Comparison of ENCODE assay signal across 9 cellular contexts in the genomic region with DNA sequence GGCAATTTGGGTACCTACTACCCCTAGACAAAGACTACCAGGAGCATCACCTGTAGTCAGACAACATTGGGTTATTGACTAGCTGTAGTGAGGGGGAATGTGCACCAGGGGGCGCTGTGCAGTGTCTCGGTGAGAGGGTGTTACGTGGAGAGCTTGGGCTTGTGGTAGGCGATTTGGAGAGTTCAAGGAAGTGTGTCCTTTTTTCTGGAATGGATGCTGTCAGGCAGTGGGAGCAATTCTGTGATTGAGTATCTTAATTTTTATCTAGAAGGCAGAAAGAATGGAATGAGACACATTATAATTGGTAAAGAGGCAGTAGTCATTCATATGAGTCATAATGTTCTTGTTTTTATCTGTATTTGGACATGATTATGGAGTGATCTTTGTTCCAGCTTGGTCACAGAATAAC.
DNase-seq lines count a peak whose midpoint lies in the region; ATAC-seq and TF ChIP-seq lines count a peak whose summit lies in the region.
"Had no signal": no experiment of that assay in that cellular context is flagged by ENCODE, and none has a peak within 500 bp of the region (broad histone marks: within the 10 kb centered on the region; RNA-seq: fewer than 3 reads in every experiment).

No MANE protein-coding gene starts in this region.

- H3K9me3 Mint-ChIP-seq in effector memory CD8-positive, alpha-beta T cell: no peaks in the 10 kb centered on the region
- H3K9me3 Mint-ChIP-seq: T-helper 1 cell treated with Interleukin-12 subunit alpha and Interleukin-12 subunit beta and Interleukin-4 antibody, amounts not matched to agents 30 μg/mL and 1 μg/mL, for 36 hours had no signal

- H3K27ac ChIP-seq in WERI-Rb-1: no peak overlapping the region

- ATAC-seq in GM19035 (IDR thresholded peaks at IDR 0.05; ENCODE audit: unreplicated experiment) (peak; percentile 83), HG03565 (IDR thresholded peaks at IDR 0.05; ENCODE audit: unreplicated experiment) (peak; percentile 89), omental fat pad (ENCODE audit: low FRiP score) (peak; percentile 41)
- peak; percentile 42 for ATAC-seq in effector memory CD8-positive, alpha-beta T cell (replicated peaks)

- TF ChIP-seq CTCF in WERI-Rb-1 (IDR thresholded peaks at IDR 0.05; ENCODE audit: low read depth, low read length) (peak; percentile 83), omental fat pad (IDR thresholded peaks at IDR 0.05) (no peak)

- no peak overlapping the region for H3K4me3 Mint-ChIP-seq in effector memory CD8-positive, alpha-beta T cell
- H3K4me3 Mint-ChIP-seq: T-helper 1 cell treated with Interleukin-12 subunit alpha and Interleukin-12 subunit beta and Interleukin-4 antibody, amounts not matched to agents 30 μg/mL and 1 μg/mL, for 36 hours had no signal

- no peak overlapping the region for H3K27ac Mint-ChIP-seq in effector memory CD8-positive, alpha-beta T cell
- H3K27ac Mint-ChIP-seq: T-helper 1 cell treated with Interleukin-12 subunit alpha and Interleukin-12 subunit beta and Interleukin-4 antibody, amounts not matched to agents 30 μg/mL and 1 μg/mL, for 36 hours had no signal

- no peaks in the 10 kb centered on the region for H3K27me3 ChIP-seq in WERI-Rb-1 (ENCODE audit: insufficient read depth, low read depth, severe bottlenecking)

- DNase-seq in COLO829 (ENCODE audit: low spot score): peak; percentile 85
- peak; percentile 58 for DNase-seq in WERI-Rb-1
- peak; percentile 26 to 36 (median 33) for DNase-seq in effector memory CD8-positive, alpha-beta T cell
- no peak for DNase-seq in omental fat pad (ENCODE audit: low spot score)
- DNase-seq in NCI-H2196 treated with DMSO at 0.1 percent for 48 hours (lab: John Stamatoyannopoulos, UW; ENCODE audit: unreplicated experiment): no peak
- DNase-seq in SW 1271 (lab: John Stamatoyannopoulos, UW): no peak

- peaks cover 10 to 41% of the 10 kb centered on the region in 2 donors for H3K27me3 Mint-ChIP-seq in effector memory CD8-positive, alpha-beta T cell

- no peaks in the 10 kb centered on the region for H3K36me3 ChIP-seq in WERI-Rb-1

- H3K9me3 ChIP-seq in WERI-Rb-1 (ENCODE audit: severe bottlenecking): no peaks in the 10 kb centered on the region

- no peak overlapping the region for H3K4me3 ChIP-seq in WERI-Rb-1 (ENCODE audit: low read depth, low read length)

- no peaks in the 10 kb centered on the region for H3K36me3 Mint-ChIP-seq in effector memory CD8-positive, alpha-beta T cell (ENCODE audit: insufficient read depth)

- H3K4me1 Mint-ChIP-seq in effector memory CD8-positive, alpha-beta T cell (ENCODE audit: low read depth in 2 of 2): peaks cover 0 to 4% of the 10 kb centered on the region in 2 donors

Comparison
In these comparisons a context has a peak if more than half of its experiments do, and no peak if none do; other contexts are left out.
1. DNase-seq: peak in COLO829 (single experiment), WERI-Rb-1 (single experiment) and effector memory CD8-positive, alpha-beta T cell (3 of 3); none in omental fat pad (single experiment), NCI-H2196 treated with DMSO at 0.1 percent for 48 hours (single experiment) and SW 1271 (0 of 2).
2. Peak in every context shown above with its lines, with median percentiles within 50 percentile points of each other: ATAC-seq.